In the genomic region with DNA sequence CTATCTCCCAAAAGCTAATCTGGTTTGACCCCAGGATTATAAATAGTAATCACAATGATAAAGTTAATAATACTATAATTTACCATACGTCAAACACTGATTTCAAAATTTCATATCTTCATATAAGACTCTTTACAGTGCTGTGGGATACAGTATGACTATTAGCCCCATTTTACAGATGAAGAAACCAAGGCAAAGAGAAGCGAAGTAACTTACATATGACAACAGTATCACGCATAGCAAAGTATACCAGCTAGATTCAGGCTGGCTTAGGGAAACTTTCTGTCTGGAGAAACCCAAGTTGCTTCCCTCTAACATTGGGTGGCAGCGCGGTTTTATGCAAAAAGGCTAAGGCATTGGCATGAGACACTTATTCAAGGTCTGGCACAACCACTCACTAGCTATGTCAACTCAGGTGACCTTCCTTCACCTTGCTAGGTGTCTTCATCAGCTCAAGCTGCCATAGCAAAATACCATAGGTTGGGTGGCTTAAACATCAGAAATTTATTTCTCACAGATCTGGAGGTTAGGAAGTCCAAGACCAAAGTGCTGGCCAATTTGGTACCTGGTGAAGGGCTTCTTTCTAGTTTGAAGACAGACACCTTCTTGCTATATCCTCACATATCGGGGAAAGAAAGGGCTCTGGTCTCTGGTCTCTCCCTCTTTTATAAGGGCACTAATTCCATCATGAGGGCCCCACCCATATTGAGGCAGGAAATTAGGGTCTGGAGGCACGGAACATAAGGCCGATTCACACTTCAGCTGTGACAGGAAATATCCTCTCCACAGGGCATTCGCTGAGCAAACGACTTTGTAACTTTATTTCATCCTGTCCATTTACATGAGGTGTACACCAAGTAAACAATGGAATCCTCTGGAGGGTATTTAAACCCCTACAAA, we compare ENCODE assay signal across 16 cellular contexts. TPM values are rescaled to one million over a fixed set of nuclear protein-coding genes. Genes with fewer than 3 reads are reported as not detected.
DNase-seq lines count a peak whose midpoint lies in the region; TF ChIP-seq lines count a peak whose summit lies in the region.
"Had no signal": no experiment of that assay in that cellular context is flagged by ENCODE, and none has a peak within 500 bp of the region (broad histone marks: within the 10 kb centered on the region; RNA-seq: fewer than 3 reads in every experiment).

No MANE protein-coding gene starts in this region.

- H3K4me3 Mint-ChIP-seq in activated CD4-positive, alpha-beta memory T cell treated with anti-CD3 and anti-CD28 coated beads, Interleukin-2, amount 10 ng/mL, durations not matched to agents 7 days and 5 days: no peak overlapping the region
- H3K4me3 Mint-ChIP-seq in nephron progenitor cell: no peak overlapping the region
- H3K4me3 Mint-ChIP-seq: activated naive CD8-positive, alpha-beta T cell; H9; mesothelial cell of epicardium had no signal

- H3K27me3 ChIP-seq in Loucy (ENCODE audit: insufficient read depth, low read length, poor library complexity, severe bottlenecking): no peaks in the 10 kb centered on the region
- H3K27me3 ChIP-seq in mesenchymal stem cell (ENCODE audit: control insufficient read depth in 1 of 2, insufficient read depth in 1 of 2, low read length in 2 of 2): no peaks in the 10 kb centered on the region
- no peaks in the 10 kb centered on the region for H3K27me3 ChIP-seq in sigmoid colon
- H3K27me3 ChIP-seq: gastroesophageal sphincter, testis had no signal

- H2BK120ac ChIP-seq in mesenchymal stem cell (ENCODE audit: low read depth, low read length): no peak overlapping the region

- peak overlapping the region; percentile 60 for H2AK5ac ChIP-seq in mesenchymal stem cell (ENCODE audit: low read length, severe bottlenecking)

- intact Hi-C loops in sigmoid colon (cut with DNase I): no loop called here

- H3K27ac Mint-ChIP-seq in activated CD4-positive, alpha-beta memory T cell treated with anti-CD3 and anti-CD28 coated beads, Interleukin-2, amount 10 ng/mL, durations not matched to agents 7 days and 5 days: no peak overlapping the region
- no peak overlapping the region for H3K27ac Mint-ChIP-seq in nephron progenitor cell
- H3K27ac Mint-ChIP-seq: activated naive CD8-positive, alpha-beta T cell had no signal

- H2AFZ ChIP-seq in Loucy (ENCODE audit: low read length) (no peak overlapping the region), mesenchymal stem cell (ENCODE audit: low read depth, low read length) (no peak overlapping the region)

- no peak overlapping the region for H4K8ac ChIP-seq in mesenchymal stem cell (ENCODE audit: low read length)

- no peaks in the 10 kb centered on the region for H3K27me3 Mint-ChIP-seq in activated CD4-positive, alpha-beta memory T cell treated with anti-CD3 and anti-CD28 coated beads, Interleukin-2, amount 10 ng/mL, durations not matched to agents 7 days and 5 days
- no peaks in the 10 kb centered on the region for H3K27me3 Mint-ChIP-seq in nephron progenitor cell (ENCODE audit: low read depth, poor library complexity)
- H3K27me3 Mint-ChIP-seq: activated naive CD8-positive, alpha-beta T cell had no signal

- no peak overlapping the region for H3K14ac ChIP-seq in mesenchymal stem cell (ENCODE audit: low read length in 2 of 2)

- peaks cover 2% of the 10 kb centered on the region for H3K79me1 ChIP-seq in mesenchymal stem cell (replicated peaks; ENCODE audit: low read length, poor library complexity, severe bottlenecking)

- no peak for TF ChIP-seq POLR2A in sigmoid colon (IDR thresholded peaks at IDR 0.05)

- H3K4ac ChIP-seq in mesenchymal stem cell (ENCODE audit: low read depth in 1 of 2, low read length in 2 of 2): no peak overlapping the region

- peak; percentile 22 for DNase-seq in activated T-cell treated with anti-CD3 and anti-CD28 coated beads, Interleukin-2, amount 50 U/mL, for 1 hour
- DNase-seq in activated T-cell treated with anti-CD3 and anti-CD28 coated beads, Interleukin-2, amount 50 U/mL, for 48 hours: no peak
- DNase-seq in activated CD4-positive, alpha-beta memory T cell treated with anti-CD3 and anti-CD28 coated beads, Interleukin-2, amount 10 ng/mL, durations not matched to agents 7 days and 5 days: peak; percentile 28
- DNase-seq in mesenchymal stem cell (no peak), NCI-H1092 (lab: John Stamatoyannopoulos, UW) (no peak), sigmoid colon (no peak), nephron progenitor cell (no peak)
- DNase-seq: activated CD4-positive, CD25-positive, alpha-beta regulatory T cell treated with anti-CD3 and anti-CD28 coated beads, Interleukin-2, amount 50 U/mL, for 72 hours; Calu3; H9; NCI-H2171 treated with DMSO at 0.1 percent for 48 hours; testis had no signal

- WGBS in mesenchymal stem cell: 85% methylated on average over 10 of the region's 10 CpGs
- 94 to 96% methylated on average over 10 of the region's 10 CpGs for WGBS in sigmoid colon, 2 donors

- no peak overlapping the region for H2BK15ac ChIP-seq in mesenchymal stem cell (ENCODE audit: low read depth, poor library complexity, severe bottlenecking)

- no peaks in the 10 kb centered on the region for H3K4me1 Mint-ChIP-seq in activated CD4-positive, alpha-beta memory T cell treated with anti-CD3 and anti-CD28 coated beads, Interleukin-2, amount 10 ng/mL, durations not matched to agents 7 days and 5 days
- H3K4me1 Mint-ChIP-seq in nephron progenitor cell: peaks cover 27% of the 10 kb centered on the region

- no peaks in the 10 kb centered on the region for H3K36me3 Mint-ChIP-seq in activated CD4-positive, alpha-beta memory T cell treated with anti-CD3 and anti-CD28 coated beads, Interleukin-2, amount 10 ng/mL, durations not matched to agents 7 days and 5 days (ENCODE audit: low read depth)
- peaks cover 24% of the 10 kb centered on the region for H3K36me3 Mint-ChIP-seq in nephron progenitor cell (ENCODE audit: low read depth)
- H3K36me3 Mint-ChIP-seq: activated naive CD8-positive, alpha-beta T cell; mesothelial cell of epicardium had no signal

- no peak overlapping the region for H2BK12ac ChIP-seq in mesenchymal stem cell (ENCODE audit: low read length in 2 of 2)

- no peaks in the 10 kb centered on the region for H3K79me2 ChIP-seq in Loucy (ENCODE audit: insufficient read depth, low read length)

- no peak overlapping the region for H3K9ac ChIP-seq in Loucy (ENCODE audit: low read depth, low read length, poor library complexity, severe bottlenecking)
- H3K9ac ChIP-seq in mesenchymal stem cell (ENCODE audit: low read length): no peak overlapping the region

- H4K20me1 ChIP-seq in Loucy (ENCODE audit: insufficient read depth, low read length, poor library complexity, severe bottlenecking): no peaks in the 10 kb centered on the region

- H3K4me2 ChIP-seq in Loucy (ENCODE audit: low read depth, low read length, poor library complexity, severe bottlenecking): no peak overlapping the region
- no peak overlapping the region for H3K4me2 ChIP-seq in mesenchymal stem cell (ENCODE audit: low read length, poor library complexity, severe bottlenecking)

- no peaks in the 10 kb centered on the region for H3K4me1 ChIP-seq in Loucy (ENCODE audit: insufficient read depth, low read length, poor library complexity, severe bottlenecking)
- peaks cover 6% of the 10 kb centered on the region for H3K4me1 ChIP-seq in mesenchymal stem cell (ENCODE audit: control insufficient read depth, insufficient read depth, low read depth, low read length)
- H3K4me1 ChIP-seq in sigmoid colon: peaks cover 0 to 27% (median 19%) of the 10 kb centered on the region in 4 donors
- H3K4me1 ChIP-seq: testis had no signal

- H3K9me2 ChIP-seq in Loucy (replicated peaks; ENCODE audit: low read depth, low read length): no peaks in the 10 kb centered on the region

- H3K9me3 ChIP-seq in Loucy (ENCODE audit: insufficient read depth, low read depth, low read length) (no peaks in the 10 kb centered on the region), mesenchymal stem cell (ENCODE audit: control insufficient read depth, low read length) (no peaks in the 10 kb centered on the region), sigmoid colon (no peaks in the 10 kb centered on the region)
- H3K9me3 ChIP-seq: gastroesophageal sphincter, testis had no signal

- H3K23ac ChIP-seq in mesenchymal stem cell (ENCODE audit: low read length in 2 of 2): no peak overlapping the region

- POLR2A ChIA-PET in activated CD4-positive, alpha-beta memory T cell treated with anti-CD3 and anti-CD28 coated beads, Interleukin-2, amount 10 ng/mL, durations not matched to agents 7 days and 5 days (lab: Charles Lee): no interaction called here

- H3K9me3 Mint-ChIP-seq in activated CD4-positive, alpha-beta memory T cell treated with anti-CD3 and anti-CD28 coated beads, Interleukin-2, amount 10 ng/mL, durations not matched to agents 7 days and 5 days: no peaks in the 10 kb centered on the region
- H3K9me3 Mint-ChIP-seq in nephron progenitor cell: peaks cover 15% of the 10 kb centered on the region

- peak; percentile 39; the same call in 1 of the 2 replicates for TF ChIP-seq CTCF in Loucy (conservative IDR thresholded peaks at IDR 0.05; ENCODE audit: low read length)
- no peak for TF ChIP-seq CTCF in sigmoid colon (IDR thresholded peaks at IDR 0.05)
- TF ChIP-seq CTCF in nephron progenitor cell (IDR thresholded peaks at IDR 0.05): no peak

- no peak overlapping the region for H4K91ac ChIP-seq in mesenchymal stem cell (ENCODE audit: low read length)

- H3K27ac ChIP-seq in mesenchymal stem cell (ENCODE audit: low read length, poor library complexity, severe bottlenecking): peak overlapping the region; percentile 29
- H3K27ac ChIP-seq in sigmoid colon: no peak overlapping the region
- H3K27ac ChIP-seq: testis had no signal

- TF ChIP-seq EP300 in sigmoid colon (IDR thresholded peaks at IDR 0.05): no peak

- no peak overlapping the region for H3K18ac ChIP-seq in mesenchymal stem cell (ENCODE audit: low read depth in 1 of 2, low read length in 2 of 2)

- H2BK5ac ChIP-seq in mesenchymal stem cell (ENCODE audit: low read depth, low read length, poor library complexity, severe bottlenecking): no peak overlapping the region

- H3K36me3 ChIP-seq in Loucy (ENCODE audit: insufficient read depth, low read length): no peaks in the 10 kb centered on the region
- no peaks in the 10 kb centered on the region for H3K36me3 ChIP-seq in mesenchymal stem cell (ENCODE audit: control insufficient read depth in 1 of 2, insufficient read depth in 2 of 2, low read depth in 1 of 2, low read length in 2 of 2)
- H3K36me3 ChIP-seq in sigmoid colon: no peaks in the 10 kb centered on the region
- H3K36me3 ChIP-seq: gastroesophageal sphincter had no signal

- no peaks in the 10 kb centered on the region for H3F3A ChIP-seq in Loucy (ENCODE audit: low read depth)

- CTCF ChIA-PET in activated CD4-positive, alpha-beta memory T cell treated with anti-CD3 and anti-CD28 coated beads, Interleukin-2, amount 10 ng/mL, durations not matched to agents 7 days and 5 days (lab: Charles Lee): interaction anchor here (0.8 to 1.1 kb wide), 2 partner anchors 157 to 216 kb away, joined by 3 read pairs; no protein-coding TSS in a partner anchor

- H3K4me3 ChIP-seq in Loucy (ENCODE audit: low read length, poor library complexity, severe bottlenecking) (no peak overlapping the region), mesenchymal stem cell (ENCODE audit: insufficient read depth in 1 of 2, low read depth in 1 of 2, low read length in 2 of 2) (no peak overlapping the region), sigmoid colon (no peak overlapping the region)
- H3K4me3 ChIP-seq: gastroesophageal sphincter, testis had no signal

RNA-seq across cellular contexts. Expression of a gene that starts 22.4 kb away (rescaled TPM):
- total RNA-seq in activated CD4-positive, alpha-beta memory T cell treated with anti-CD3 and anti-CD28 coated beads, Interleukin-2, amount 10 ng/mL, durations not matched to agents 7 days and 5 days: 100 to 1,000 TPM; 140 to 146 TPM
- 14.5 TPM for polyA plus RNA-seq in mesenchymal stem cell (2013, experiment 1 of 2)
- polyA plus RNA-seq in mesenchymal stem cell (2013, experiment 2 of 2): 12.9 TPM
- total RNA-seq in sigmoid colon: 100 to 1,000 TPM in 2 of 4 donors, 10 to 100 TPM in 2; 36.2 to 143 (median 112) TPM
- polyA plus RNA-seq in sigmoid colon: 10 to 100 TPM in 2 of 3 donors, 1 to 10 TPM in 1; 9.0 to 36.7 (median 13.4) TPM

Comparison
In these comparisons a context has a peak if more than half of its experiments do, and no peak if none do; other contexts are left out.
1. DNase-seq: peak in activated T-cell treated with anti-CD3 and anti-CD28 coated beads, Interleukin-2, amount 50 U/mL, for 1 hour (single experiment) and activated CD4-positive, alpha-beta memory T cell treated with anti-CD3 and anti-CD28 coated beads, Interleukin-2, amount 10 ng/mL, durations not matched to agents 7 days and 5 days (single experiment); none in activated T-cell treated with anti-CD3 and anti-CD28 coated beads, Interleukin-2, amount 50 U/mL, for 48 hours (0 of 2), mesenchymal stem cell (single experiment), NCI-H1092 (single experiment), sigmoid colon (single experiment) and nephron progenitor cell (single experiment).